8 cellular contexts compared by ENCODE assay signal in genomic region chr19:50511069-50511822, GRCh38. TPM values are rescaled to one million over a fixed set of nuclear protein-coding genes. Genes with fewer than 3 reads are reported as not detected.
A peak's percentile ranks its signal among the peaks of the same experiment; 100 is the strongest.
DNase-seq lines count a peak whose midpoint lies in the region; ATAC-seq and TF ChIP-seq lines count a peak whose summit lies in the region.

TSS of gene JOSD2 (minus strand) at chr19:50511191. CDS start at chr19:50510431, 760 bp downstream.

- H3K27me3 ChIP-seq in foreskin keratinocyte (no peaks in the 10 kb centered on the region), neural progenitor cell (no peaks in the 10 kb centered on the region)

- H3K27ac Mint-ChIP-seq in neural progenitor cell = peak within 1 kb of the TSS; percentile 76

- peak; percentile 90 for ATAC-seq in foreskin keratinocyte

- CTCF ChIA-PET in HEK293 (lab: Yijun Ruan, JAX) = interaction anchor here (0.7 to 2.7 kb wide), 7 partner anchors 17 to 345 kb away, joined by 3 to 11 read pairs (median 4); no protein-coding TSS in a partner anchor

- H3F3A ChIP-seq in neural progenitor cell (ENCODE audit: low read depth) = no peaks in the 10 kb centered on the region

- TF ChIP-seq CTCF in HEK293 (tag by site-specific recombination; IDR thresholded peaks at IDR 0.05) (no peak), foreskin keratinocyte (conservative IDR thresholded peaks at IDR 0.05) (peak; percentile 28), neural progenitor cell (IDR thresholded peaks at IDR 0.05) (no peak)

- no peak within 1 kb of the TSS for H2AFZ ChIP-seq in neural progenitor cell (replicated peaks)

- peak within 1 kb of the TSS; percentile 64 for H3K4me3 ChIP-seq in HEK293 (ENCODE audit: low read depth, low read length)
- H3K4me3 ChIP-seq in neural progenitor cell = peak within 1 kb of the TSS; percentile 47

- no peaks in the 10 kb centered on the region for H3K79me2 ChIP-seq in neural progenitor cell (ENCODE audit: low read depth)

- no peaks in the 10 kb centered on the region for H3K9me3 ChIP-seq in HEK293 (ENCODE audit: control insufficient read depth, insufficient read depth, low read depth, low read length)
- no peaks in the 10 kb centered on the region for H3K9me3 ChIP-seq in neural progenitor cell (ENCODE audit: low read depth)

- peaks cover 31% of the 10 kb centered on the region for H3K27me3 Mint-ChIP-seq in neural progenitor cell (ENCODE audit: insufficient read depth, low read depth)

- no peaks in the 10 kb centered on the region for H4K20me1 ChIP-seq in neural progenitor cell (ENCODE audit: low read depth)

- H3K4me3 Mint-ChIP-seq in neural progenitor cell = peak within 1 kb of the TSS; percentile 85

- H3K36me3 ChIP-seq in HEK293 (ENCODE audit: control insufficient read depth in 2 of 2, insufficient read depth in 1 of 2, low read length in 2 of 2) (no peaks in the 10 kb centered on the region; a peak in 1 of 3 replicates), neural progenitor cell (no peaks in the 10 kb centered on the region)

- peaks cover 49% of the 10 kb centered on the region for H3K4me1 Mint-ChIP-seq in neural progenitor cell

- H3K36me3 Mint-ChIP-seq in neural progenitor cell = no peaks in the 10 kb centered on the region

- H3K9ac ChIP-seq in neural progenitor cell = peak within 1 kb of the TSS; percentile 11

- peaks cover 5% of the 10 kb centered on the region for H3K4me1 ChIP-seq in HEK293 (ENCODE audit: control insufficient read depth, insufficient read depth, low read length)
- H3K4me1 ChIP-seq in foreskin keratinocyte = no peaks in the 10 kb centered on the region
- H3K4me1 ChIP-seq in neural progenitor cell = peaks cover 12% of the 10 kb centered on the region

- H3K9me3 Mint-ChIP-seq in neural progenitor cell = no peaks in the 10 kb centered on the region

- H3K4me2 ChIP-seq in neural progenitor cell = peak within 1 kb of the TSS; percentile 69

- POLR2A ChIA-PET in HEK293 (lab: Yijun Ruan, JAX) = interaction anchor here (0.5 to 1.7 kb wide), 21 partner anchors 9 to 1269 kb away, joined by 3 to 8 read pairs (median 4); partner anchors contain the start of gene KCNC3

- DNase-seq in GDM1 (lab: John Stamatoyannopoulos, UW) (peak; percentile 99), MV-4-11 (lab: John Stamatoyannopoulos, UW) (peak; percentile 100), SK-MEL-5 (ENCODE audit: low read depth, low spot score) (peak; percentile 99), foreskin keratinocyte (peak; percentile 96 to 97), neural progenitor cell (ENCODE audit: low spot score) (peak; percentile 100), stromal cell of bone marrow (ENCODE audit: low read depth) (peak; percentile 99)
- peak; percentile 97 for DNase-seq in activated naive CD4-positive, alpha-beta T cell treated with Interleukin-2 at 50 U/mL for 16 hours

- H3K27ac ChIP-seq in HEK293 (ENCODE audit: extremely low read depth, low read depth, low read length) = peak within 1 kb of the TSS; percentile 76
- peak within 1 kb of the TSS; percentile 76 for H3K27ac ChIP-seq in foreskin keratinocyte
- H3K27ac ChIP-seq in neural progenitor cell = no peak within 1 kb of the TSS

- in situ Hi-C loops in SK-MEL-5 (cut with HindIII; ENCODE audit: low pct_unique_long_range_greater_than_20kb, low sequenced_read_pairs) = no loop called here

TF ChIP-seq in HEK293, 187 proteins besides CTCF, POLR2A, EP300 and RAD21 (continues in another document):
- peak; percentile 92 for TF ChIP-seq KLF9 (tag by site-specific recombination; IDR thresholded peaks at IDR 0.05; ENCODE audit: low read depth)
- peak; percentile 99 for TF ChIP-seq ZNF76 (tag by site-specific recombination; IDR thresholded peaks at IDR 0.05; ENCODE audit: borderline replicate concordance, low read depth)
- peak; percentile 66; the same call in 1 of the 2 replicates for TF ChIP-seq ZNF610 (tag by site-specific recombination; IDR thresholded peaks at IDR 0.05; ENCODE audit: borderline replicate concordance)
- no peak for TF ChIP-seq ZNF423 (tag by site-specific recombination; IDR thresholded peaks at IDR 0.05)
- TF ChIP-seq ZNF157 (tag by site-specific recombination; IDR thresholded peaks at IDR 0.05) = no peak
- 0 out of 2 replicates have a peak, but pooled peaks have one; percentile 17 for TF ChIP-seq ZNF558 (tag by site-specific recombination; IDR thresholded peaks at IDR 0.05)
- TF ChIP-seq ZNF521 (tag by site-specific recombination; IDR thresholded peaks at IDR 0.05) = no peak
- TF ChIP-seq ZEB2 (tag by site-specific recombination; IDR thresholded peaks at IDR 0.05) = 0 out of 2 replicates have a peak, but pooled peaks have one; percentile 75
- TF ChIP-seq, protein P1, sequence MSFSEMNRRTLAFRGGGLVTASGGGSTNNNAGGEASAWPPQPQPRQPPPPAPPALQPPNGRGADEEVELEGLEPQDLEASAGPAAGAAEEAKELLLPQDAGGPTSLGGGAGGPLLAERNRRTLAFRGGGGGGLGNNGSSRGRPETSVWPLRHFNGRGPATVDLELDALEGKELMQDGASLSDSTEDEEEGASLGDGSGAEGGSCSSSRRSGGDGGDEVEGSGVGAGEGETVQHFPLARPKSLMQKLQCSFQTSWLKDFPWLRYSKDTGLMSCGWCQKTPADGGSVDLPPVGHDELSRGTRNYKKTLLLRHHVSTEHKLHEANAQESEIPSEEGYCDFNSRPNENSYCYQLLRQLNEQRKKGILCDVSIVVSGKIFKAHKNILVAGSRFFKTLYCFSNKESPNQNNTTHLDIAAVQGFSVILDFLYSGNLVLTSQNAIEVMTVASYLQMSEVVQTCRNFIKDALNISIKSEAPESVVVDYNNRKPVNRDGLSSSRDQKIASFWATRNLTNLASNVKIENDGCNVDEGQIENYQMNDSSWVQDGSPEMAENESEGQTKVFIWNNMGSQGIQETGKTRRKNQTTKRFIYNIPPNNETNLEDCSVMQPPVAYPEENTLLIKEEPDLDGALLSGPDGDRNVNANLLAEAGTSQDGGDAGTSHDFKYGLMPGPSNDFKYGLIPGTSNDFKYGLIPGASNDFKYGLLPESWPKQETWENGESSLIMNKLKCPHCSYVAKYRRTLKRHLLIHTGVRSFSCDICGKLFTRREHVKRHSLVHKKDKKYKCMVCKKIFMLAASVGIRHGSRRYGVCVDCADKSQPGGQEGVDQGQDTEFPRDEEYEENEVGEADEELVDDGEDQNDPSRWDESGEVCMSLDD (tag by site-specific recombination; IDR thresholded peaks at IDR 0.05) = peak; percentile 84
- TF ChIP-seq, protein P2, sequence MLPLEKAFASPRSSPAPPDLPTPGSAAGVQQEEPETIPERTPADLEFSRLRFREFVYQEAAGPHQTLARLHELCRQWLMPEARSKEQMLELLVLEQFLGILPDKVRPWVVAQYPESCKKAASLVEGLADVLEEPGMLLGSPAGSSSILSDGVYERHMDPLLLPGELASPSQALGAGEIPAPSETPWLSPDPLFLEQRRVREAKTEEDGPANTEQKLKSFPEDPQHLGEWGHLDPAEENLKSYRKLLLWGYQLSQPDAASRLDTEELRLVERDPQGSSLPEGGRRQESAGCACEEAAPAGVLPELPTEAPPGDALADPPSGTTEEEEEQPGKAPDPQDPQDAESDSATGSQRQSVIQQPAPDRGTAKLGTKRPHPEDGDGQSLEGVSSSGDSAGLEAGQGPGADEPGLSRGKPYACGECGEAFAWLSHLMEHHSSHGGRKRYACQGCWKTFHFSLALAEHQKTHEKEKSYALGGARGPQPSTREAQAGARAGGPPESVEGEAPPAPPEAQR (tag by site-specific recombination; IDR thresholded peaks at IDR 0.05) = peak; percentile 16; the same call in 1 of the 2 replicates
- peak; percentile 82 for TF ChIP-seq ZNF335 (tag by site-specific recombination; conservative IDR thresholded peaks at IDR 0.05)
- TF ChIP-seq IKZF3 (tag by site-specific recombination; IDR thresholded peaks at IDR 0.05) = 0 out of 2 replicates have a peak, but pooled peaks have one; percentile 31
- peak; percentile 93 for TF ChIP-seq SP3 (tag by site-specific recombination; IDR thresholded peaks at IDR 0.05)
- TF ChIP-seq ZNF664 (tag by site-specific recombination; IDR thresholded peaks at IDR 0.05) = no peak
- TF ChIP-seq, protein P3, sequence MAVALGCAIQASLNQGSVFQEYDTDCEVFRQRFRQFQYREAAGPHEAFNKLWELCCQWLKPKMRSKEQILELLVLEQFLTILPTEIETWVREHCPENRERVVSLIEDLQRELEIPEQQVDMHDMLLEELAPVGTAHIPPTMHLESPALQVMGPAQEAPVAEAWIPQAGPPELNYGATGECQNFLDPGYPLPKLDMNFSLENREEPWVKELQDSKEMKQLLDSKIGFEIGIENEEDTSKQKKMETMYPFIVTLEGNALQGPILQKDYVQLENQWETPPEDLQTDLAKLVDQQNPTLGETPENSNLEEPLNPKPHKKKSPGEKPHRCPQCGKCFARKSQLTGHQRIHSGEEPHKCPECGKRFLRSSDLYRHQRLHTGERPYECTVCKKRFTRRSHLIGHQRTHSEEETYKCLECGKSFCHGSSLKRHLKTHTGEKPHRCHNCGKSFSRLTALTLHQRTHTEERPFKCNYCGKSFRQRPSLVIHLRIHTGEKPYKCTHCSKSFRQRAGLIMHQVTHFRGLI (tag by site-specific recombination; IDR thresholded peaks at IDR 0.05) = peak; percentile 83
- TF ChIP-seq ZNF121 (tag by site-specific recombination; IDR thresholded peaks at IDR 0.05) = 0 out of 2 replicates have a peak, but pooled peaks have one; percentile 29
- TF ChIP-seq, protein P4, sequence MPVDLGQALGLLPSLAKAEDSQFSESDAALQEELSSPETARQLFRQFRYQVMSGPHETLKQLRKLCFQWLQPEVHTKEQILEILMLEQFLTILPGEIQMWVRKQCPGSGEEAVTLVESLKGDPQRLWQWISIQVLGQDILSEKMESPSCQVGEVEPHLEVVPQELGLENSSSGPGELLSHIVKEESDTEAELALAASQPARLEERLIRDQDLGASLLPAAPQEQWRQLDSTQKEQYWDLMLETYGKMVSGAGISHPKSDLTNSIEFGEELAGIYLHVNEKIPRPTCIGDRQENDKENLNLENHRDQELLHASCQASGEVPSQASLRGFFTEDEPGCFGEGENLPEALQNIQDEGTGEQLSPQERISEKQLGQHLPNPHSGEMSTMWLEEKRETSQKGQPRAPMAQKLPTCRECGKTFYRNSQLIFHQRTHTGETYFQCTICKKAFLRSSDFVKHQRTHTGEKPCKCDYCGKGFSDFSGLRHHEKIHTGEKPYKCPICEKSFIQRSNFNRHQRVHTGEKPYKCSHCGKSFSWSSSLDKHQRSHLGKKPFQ (tag by site-specific recombination; IDR thresholded peaks at IDR 0.05) = no peak
- no peak for TF ChIP-seq ZNF132 (tag by site-specific recombination; IDR thresholded peaks at IDR 0.05; ENCODE audit: borderline replicate concordance)
- TF ChIP-seq ZBTB7A (tag by site-specific recombination; IDR thresholded peaks at IDR 0.05; ENCODE audit: low read depth) = peak; percentile 79; the same call in 1 of the 2 replicates

RNA-seq across cellular contexts. Expression of gene JOSD2, which starts in this region (rescaled TPM):
- total RNA-seq in SK-MEL-5 (2014; rRNA removed; shearing (Covaris generic)) = 26.4 and 29.0 TPM in 2 replicates
- 37.0 and 57.6 TPM in 2 replicates for polyA plus RNA-seq in SK-MEL-5 (2015; cell fraction: cytosol; rRNA removed)
- polyA plus RNA-seq in SK-MEL-5 (2015; cell fraction: nucleus; rRNA removed) = 23.9 and 31.3 TPM in 2 replicates
- total RNA-seq in foreskin keratinocyte (36.5 and 51.0 TPM in 2 replicates), neural progenitor cell (ENCODE audit: low replicate concordance) (1.7 and 2.4 TPM in 2 replicates)
- polyA plus RNA-seq in foreskin keratinocyte = 69.8 and 94.1 TPM in 2 replicates
